In the genomic region with DNA sequence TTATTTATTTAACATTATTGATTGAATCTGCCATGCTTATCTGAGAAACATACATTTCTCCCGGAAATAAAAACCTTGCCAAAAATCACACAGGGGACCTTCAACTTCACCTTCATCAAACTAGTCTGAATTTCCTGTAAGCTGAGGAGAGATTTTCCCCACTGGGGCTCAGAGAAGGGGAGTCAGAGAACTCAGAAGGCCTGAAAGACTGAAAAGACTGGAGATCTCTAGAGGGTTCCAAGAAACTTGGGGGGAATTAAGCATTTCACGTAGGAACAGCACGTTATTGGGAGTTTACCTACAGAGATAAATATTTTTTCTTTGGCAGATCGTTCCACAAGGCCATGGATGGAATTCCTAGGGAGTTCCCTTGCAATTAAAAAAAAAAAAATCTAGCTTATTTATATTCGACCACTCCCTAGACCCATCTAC, we compare ENCODE assay signal across 8 cellular contexts. TPM values are rescaled to one million over a fixed set of nuclear protein-coding genes. Genes with fewer than 3 reads are reported as not detected.
DNase-seq lines count a peak whose midpoint lies in the region; ATAC-seq and TF ChIP-seq lines count a peak whose summit lies in the region.

No MANE protein-coding gene starts in this region.

- peaks cover 3% of the 10 kb centered on the region for H3K27me3 Mint-ChIP-seq in CD4-positive, alpha-beta T cell
- H3K27me3 Mint-ChIP-seq in IgD-negative memory B cell (peaks cover 2% of the 10 kb centered on the region), naive B cell (peaks cover 0 to 4% (median 0%) of the 10 kb centered on the region in 3 donors)

- CTCF ChIA-PET in CD4-positive, alpha-beta T cell (lab: Charles Lee): interaction anchor here (0.6 to 1.5 kb wide), 5 partner anchors 13 to 363 kb away, joined by 3 to 5 read pairs (median 3); partner anchors contain the start of gene BPTF

- peak overlapping the region; percentile 95 for H3K27ac ChIP-seq in CD4-positive, alpha-beta T cell (ENCODE audit: low read depth, low read length)

- peak overlapping the region; percentile 63 for H3K4me3 ChIP-seq in choroid plexus epithelial cell (ENCODE audit: low read depth, low read length)

- DNase-seq in CD4-positive, alpha-beta T cell: peak in 1 of 10 experiments; percentile 3
- no peak for DNase-seq in choroid plexus epithelial cell (ENCODE audit: low read depth)
- no peak for DNase-seq in naive B cell
- no peak for DNase-seq in mesenteric fat pad (ENCODE audit: low spot score)
- DNase-seq in cerebellar nuclear complex (lab: John Stamatoyannopoulos, UW): no peak

- H3K4me3 Mint-ChIP-seq in CD4-positive, alpha-beta T cell: peak overlapping the region; percentile 97
- H3K4me3 Mint-ChIP-seq in IgD-negative memory B cell (peak overlapping the region; percentile 96 to 100 (median 100)), naive B cell (peak overlapping the region; percentile 97 to 100 (median 100))

- peak; percentile 1 for ATAC-seq in CD4-positive, alpha-beta T cell (ENCODE audit: poor library complexity)
- ATAC-seq in naive B cell (ENCODE audit: low read depth in 2 of 2): no peak
- ATAC-seq in GM18907 (IDR thresholded peaks at IDR 0.05; ENCODE audit: unreplicated experiment): no peak
- no peak for ATAC-seq in HG02623 (IDR thresholded peaks at IDR 0.05; ENCODE audit: unreplicated experiment)

- peaks cover 30% of the 10 kb centered on the region for H3K4me1 Mint-ChIP-seq in CD4-positive, alpha-beta T cell (ENCODE audit: low read depth)
- peaks cover 6 to 11% (median 9%) of the 10 kb centered on the region in 3 donors for H3K4me1 Mint-ChIP-seq in IgD-negative memory B cell
- peaks cover 16 to 28% (median 17%) of the 10 kb centered on the region in 3 donors for H3K4me1 Mint-ChIP-seq in naive B cell

- intact Hi-C loops in CD4-positive, alpha-beta T cell (cut with DNase I, micrococcal nuclease): loop anchor here (1.0 to 10.0 kb wide), 6 partner anchors 108 to 795 kb away; partner anchors contain the start of genes AMZ2 (in 1 of the 2), BPTF (in 1 of the 2), KPNA2 (in 1 of the 2) and PRKAR1A (in 1 of the 2)

- POLR2A ChIA-PET in CD4-positive, alpha-beta T cell (lab: Charles Lee): interaction anchor here (0.6 to 3.0 kb wide), 9 partner anchors 9 to 349 kb away, joined by 3 to 20 read pairs (median 4); partner anchors contain the start of genes BPTF and PITPNC1

- H3K9me3 Mint-ChIP-seq in CD4-positive, alpha-beta T cell: no peaks in the 10 kb centered on the region
- H3K9me3 Mint-ChIP-seq in IgD-negative memory B cell: peaks cover 0 to 6% (median 0%) of the 10 kb centered on the region in 3 donors
- peaks cover 0 to 6% (median 0%) of the 10 kb centered on the region in 7 donors for H3K9me3 Mint-ChIP-seq in naive B cell

- H3K27me3 ChIP-seq in CD4-positive, alpha-beta T cell (ENCODE audit: control insufficient read depth, insufficient read depth, low read length): no peaks in the 10 kb centered on the region

- H3K27ac Mint-ChIP-seq in CD4-positive, alpha-beta T cell: peak overlapping the region; percentile 95
- H3K27ac Mint-ChIP-seq in IgD-negative memory B cell: peak overlapping the region; percentile 90 to 100 (median 98)
- H3K27ac Mint-ChIP-seq in naive B cell: peak overlapping the region; percentile 97 to 100 (median 99)

- TF ChIP-seq CTCF in CD4-positive, alpha-beta T cell (IDR thresholded peaks at IDR 0.05): no peak
- TF ChIP-seq CTCF in choroid plexus epithelial cell (conservative IDR thresholded peaks at IDR 0.05; ENCODE audit: low read depth, low read length): no peak

- H3K9me3 ChIP-seq in CD4-positive, alpha-beta T cell (ENCODE audit: control insufficient read depth, low read length): no peaks in the 10 kb centered on the region

- H3K36me3 Mint-ChIP-seq in CD4-positive, alpha-beta T cell (ENCODE audit: low read depth): peaks cover 39% of the 10 kb centered on the region
- H3K36me3 Mint-ChIP-seq in IgD-negative memory B cell: peaks cover 2% of the 10 kb centered on the region
- H3K36me3 Mint-ChIP-seq in naive B cell: peaks cover 6 to 15% of the 10 kb centered on the region in 2 donors

RNA-seq across cellular contexts. Expression of gene NOL11, which starts 0.5 kb away (rescaled TPM):
- total RNA-seq in CD4-positive, alpha-beta T cell: 10 to 100 TPM; 89.1 to 91.2 TPM
- polyA plus RNA-seq in IgD-negative memory B cell: 24.1 TPM
- 10 to 100 TPM; 22.6 to 34.2 (median 27.7) TPM for polyA plus RNA-seq in naive B cell (ENCODE audit: low read depth in 6 of 6)
- total RNA-seq in mesenteric fat pad: 32.4 TPM
